27 cellular contexts compared by ENCODE assay signal in genomic region chr1:244288663-244289062, GRCh38.
"Had no signal": no experiment of that assay in that cellular context is flagged by ENCODE, and none has a peak within 500 bp of the region (broad histone marks: within the 10 kb centered on the region; RNA-seq: fewer than 3 reads in every experiment).

No MANE protein-coding gene starts in this region.

- FAIRE-seq: urothelium cell line had no signal

- H3K27me3 ChIP-seq: stomach, suprapubic skin, testis, thyroid gland, tibial artery, tibial nerve, transverse colon, upper lobe of left lung, upper lobe of right lung, uterus, vagina had no signal

- H3K4me3 ChIP-seq: stomach, suprapubic skin, testis, thoracic aorta, thyroid gland, tibial artery, tibial nerve, transverse colon, upper lobe of left lung, upper lobe of right lung, uterus, vagina had no signal

- H3K9me3 ChIP-seq: suprapubic skin, testis, thoracic aorta, thyroid gland, tibial artery, transverse colon, upper lobe of left lung, upper lobe of right lung, uterus, vagina had no signal

- H3K27ac ChIP-seq: stomach, suprapubic skin, testis, thoracic aorta, thyroid gland, tibial artery, tibial nerve, transverse colon, upper lobe of left lung, upper lobe of right lung, uterus, vagina had no signal

- H3K4me1 ChIP-seq: stomach, suprapubic skin, testis, thyroid gland, tibial artery, tibial nerve, transverse colon, upper lobe of left lung, upper lobe of right lung, uterus, vagina had no signal

- ATAC-seq: stimulated activated effector memory CD8-positive, alpha-beta T cell treated with anti-CD3 and anti-CD28 coated beads, Interleukin-12 subunit alpha, Interleukin-12 subunit beta, amount 100 ng/mL, for 72 hours; stimulated activated memory B cell treated with anti-CD40 and anti-IgM and Interleukin-4, amounts not matched to agents 10 μg/mL and 1 μg/mL and 100 μg/mL, for 72 hours; stimulated activated naive B cell treated with anti-CD40 and anti-IgM and Interleukin-4, amounts not matched to agents 10 μg/mL and 1 μg/mL and 100 μg/mL, for 72 hours; stimulated activated naive CD8-positive, alpha-beta T cell treated with anti-CD3 and anti-CD28 coated beads, Interleukin-15, amount 100 ng/mL, for 72 hours; stimulated activated naive CD8-positive, alpha-beta T cell treated with anti-CD3 and anti-CD28 coated beads, Interleukin-15, Interleukin-2, amounts not matched to agents 100 U/mL and 50 U/mL, for 24 hours; upper lobe of right lung had no signal

- H3K36me3 ChIP-seq: stomach, suprapubic skin, thoracic aorta, thyroid gland, tibial artery, tibial nerve, transverse colon, upper lobe of left lung, upper lobe of right lung, uterus, vagina had no signal

- DNase-seq: stimulated activated CD4-positive, alpha-beta T cell treated with anti-CD3 and anti-CD28 coated beads, Interleukin-2, amount 100 ng/mL, for 48 hours; stimulated activated CD4-positive, alpha-beta T cell treated with anti-CD3 and anti-CD28 coated beads, Interleukin-4, amount 100 ng/mL, for 1 hour; stimulated activated CD4-positive, alpha-beta T cell treated with anti-CD3 and anti-CD28 coated beads, Interleukin-4, amount 100 ng/mL, for 24 hours; stimulated activated CD4-positive, alpha-beta T cell treated with anti-CD3 and anti-CD28 coated beads, Interleukin-4, amount 100 ng/mL, for 4 hours; stimulated activated CD8-positive, alpha-beta memory T cell treated with anti-CD3 and anti-CD28 coated beads, Interleukin-4, amount 100 ng/mL, for 48 hours; stimulated activated naive B cell treated with anti-CD40 and anti-IgM and Interleukin-4, amounts not matched to agents 10 μg/mL and 1 μg/mL and 100 μg/mL, for 72 hours; stimulated activated naive CD4-positive, alpha-beta T cell; stimulated activated naive CD4-positive, alpha-beta T cell treated with Interleukin-2 at 50 U/mL for 16 hours; stimulated activated naive CD8-positive, alpha-beta T cell treated with anti-CD3 and anti-CD28 coated beads, Interleukin-15, amount 100 ng/mL, for 72 hours; stimulated activated naive CD8-positive, alpha-beta T cell treated with anti-CD3 and anti-CD28 coated beads, Interleukin-15, Interleukin-2, amounts not matched to agents 100 U/mL and 50 U/mL, for 24 hours; stomach; substantia nigra; testis; thyroid gland; tibial artery; transverse colon; trophoblast cell; upper lobe of left lung; upper lobe of right lung; uterus had no signal
